8 cellular contexts compared by ENCODE assay signal in the genomic region with DNA sequence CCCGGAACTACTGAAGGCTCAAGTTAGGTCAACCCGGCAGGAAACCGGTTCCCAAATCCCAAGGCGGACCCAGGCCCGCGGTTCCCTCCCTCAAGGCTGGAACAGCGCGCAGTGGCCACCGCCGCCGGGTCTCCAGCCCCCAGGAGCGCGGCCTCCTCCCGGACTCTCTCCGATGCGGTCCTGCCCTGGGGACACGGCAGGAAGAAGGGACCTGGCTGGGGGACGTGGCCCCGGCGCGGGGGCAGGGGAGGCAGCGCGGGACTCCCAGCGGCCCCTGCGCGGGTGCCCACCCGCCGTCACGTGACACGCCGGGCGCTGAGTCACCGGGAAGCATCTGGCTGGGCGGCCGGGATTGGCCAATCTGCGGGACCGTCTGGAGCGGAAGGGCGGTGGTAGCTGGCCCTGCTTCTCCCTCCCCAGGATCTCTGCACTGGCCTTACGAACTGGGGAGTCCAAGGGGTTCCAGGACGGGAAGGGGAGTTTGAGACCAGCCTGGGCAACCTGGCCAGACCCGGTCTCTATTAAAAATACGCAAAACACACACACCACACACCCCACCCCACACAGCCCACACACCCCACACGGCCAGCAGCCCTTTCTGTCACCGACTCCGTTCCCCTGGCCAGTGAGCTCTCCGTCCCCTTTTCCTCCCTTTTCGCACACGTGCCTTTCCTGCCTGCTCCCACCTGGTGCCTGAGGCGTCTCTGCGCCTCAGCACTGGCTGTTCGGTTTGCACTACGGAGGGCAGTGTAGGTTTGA. TPM values are rescaled to one million over a fixed set of nuclear protein-coding genes. Genes with fewer than 3 reads are reported as not detected.
DNase-seq lines count a peak whose midpoint lies in the region; ATAC-seq and TF ChIP-seq lines count a peak whose summit lies in the region.

No MANE protein-coding gene starts in this region.

- peaks cover 57% of the 10 kb centered on the region for H3K4me1 ChIP-seq in ACC112 (ENCODE audit: control insufficient read depth, insufficient read depth, low read length, unreplicated experiment)
- peaks cover 5 to 6% of the 10 kb centered on the region in 2 donors for H3K4me1 ChIP-seq in breast epithelium
- H3K4me1 ChIP-seq in spleen: peaks cover 7 to 68% (median 41%) of the 10 kb centered on the region in 6 donors

- TF ChIP-seq CTCF in WERI-Rb-1 (IDR thresholded peaks at IDR 0.05; ENCODE audit: low read depth, low read length) (no peak), breast epithelium (IDR thresholded peaks at IDR 0.05) (peak in 1 of 3 donors; percentile 23), spleen (IDR thresholded peaks at IDR 0.05 in 8 of 11, conservative IDR thresholded peaks at IDR 0.05 in 3 of 11) (no peak)

- 0 to 1% (median 0%) methylated on average over 40 to 53 of the region's 53 CpGs for WGBS in spleen, 5 donors

- TF ChIP-seq POLR2A in breast epithelium (IDR thresholded peaks at IDR 0.05) (peak; percentile 84), spleen (IDR thresholded peaks at IDR 0.05) (peak; percentile 79 to 92 (median 90))

- H3K4me3 ChIP-seq in ACC112 (ENCODE audit: low read depth, low read length) (peak overlapping the region; percentile 88), WERI-Rb-1 (ENCODE audit: low read depth, low read length) (peak overlapping the region; percentile 97), breast epithelium (peak overlapping the region; percentile 58 to 81 (median 80)), spleen (peak overlapping the region; percentile 46 to 81 (median 62))

- H3K27me3 ChIP-seq in ACC112 (ENCODE audit: insufficient read depth, low read length) (no peaks in the 10 kb centered on the region), WERI-Rb-1 (ENCODE audit: insufficient read depth, low read depth, severe bottlenecking) (no peaks in the 10 kb centered on the region), breast epithelium (no peaks in the 10 kb centered on the region), spleen (replicated peaks in 1 of 7) (no peaks in the 10 kb centered on the region)

- H3K79me2 ChIP-seq in ACC112 (ENCODE audit: control insufficient read depth, insufficient read depth, low read length, unreplicated experiment): peaks cover 59% of the 10 kb centered on the region

- H3K9me3 ChIP-seq in WERI-Rb-1 (ENCODE audit: severe bottlenecking): no peaks in the 10 kb centered on the region
- H3K9me3 ChIP-seq in breast epithelium: no peaks in the 10 kb centered on the region
- no peaks in the 10 kb centered on the region for H3K9me3 ChIP-seq in spleen

- peak; percentile 80 for ATAC-seq in GM18867 (IDR thresholded peaks at IDR 0.05; ENCODE audit: unreplicated experiment)
- ATAC-seq in HG03108 (IDR thresholded peaks at IDR 0.05; ENCODE audit: unreplicated experiment): peak; percentile 86

- peak overlapping the region; percentile 98 for H3K27ac ChIP-seq in ACC112 (ENCODE audit: low read depth, low read length)
- peak overlapping the region; percentile 95 for H3K27ac ChIP-seq in WERI-Rb-1
- peak overlapping the region; percentile 99 to 100 for H3K27ac ChIP-seq in breast epithelium
- H3K27ac ChIP-seq in spleen: peak overlapping the region; percentile 95 to 100 (median 99)

- H3K36me3 ChIP-seq in ACC112 (ENCODE audit: insufficient read depth, low read length): no peaks in the 10 kb centered on the region
- H3K36me3 ChIP-seq in WERI-Rb-1: no peaks in the 10 kb centered on the region; the same call in 1 of the 2 replicates
- no peaks in the 10 kb centered on the region for H3K36me3 ChIP-seq in breast epithelium
- H3K36me3 ChIP-seq in spleen: no peaks in the 10 kb centered on the region

- DNase-seq in NCI-H2196 (lab: John Stamatoyannopoulos, UW; ENCODE audit: unreplicated experiment) (peak; percentile 97), WERI-Rb-1 (peak; percentile 94), breast epithelium (ENCODE audit: low spot score in 2 of 2) (peak; percentile 97 to 98), iPS-NIHi7 (ENCODE audit: extremely low spot score) (peak; percentile 92), spleen (peak; percentile 99)

- no peak overlapping the region for H2AFZ ChIP-seq in ACC112 (ENCODE audit: low read length, unreplicated experiment)

- intact Hi-C loops in breast epithelium (cut with DNase I; ENCODE audit: low total_unique reads): no loop called here
- intact Hi-C loops in spleen (cut with DNase I; ENCODE audit: low total_unique reads): no loop called here

RNA-seq across cellular contexts. Expression of gene MALAT1, which starts 21.4 kb away (rescaled TPM):
- total RNA-seq in breast epithelium: over 10,000 TPM; 14,217 to 22,312 (median 18,959) TPM
- total RNA-seq in spleen: over 10,000 TPM; 10,088 to 24,490 (median 13,598) TPM
- polyA plus RNA-seq in spleen: 100 to 1,000 TPM; 111 to 793 (median 171) TPM

RNA-seq across cellular contexts. Expression of gene SCYL1, which starts 47.4 kb away (rescaled TPM):
- total RNA-seq in breast epithelium: 10 to 100 TPM; 74.1 to 83.4 (median 83.2) TPM
- total RNA-seq in spleen: 100 to 1,000 TPM in 2 of 7 donors, 10 to 100 TPM in 5; 64.7 to 125 (median 77.4) TPM
- polyA plus RNA-seq in spleen: 10 to 100 TPM; 52.4 to 70.6 (median 60.7) TPM

RNA-seq across cellular contexts. Expression of gene NEAT1, which starts 54.9 kb away (rescaled TPM):
- total RNA-seq in breast epithelium (100 to 1,000 TPM; 323 to 391 (median 351) TPM), spleen (1,000 to 10,000 TPM in 2 of 7 donors, 100 to 1,000 TPM in 5; 266 to 1,804 (median 799) TPM)
- 1,000 to 10,000 TPM in 2 of 3 donors, 100 to 1,000 TPM in 1; 526 to 1,090 (median 1,018) TPM for polyA plus RNA-seq in spleen

Comparison
In these comparisons a context has a peak if more than half of its experiments do, and no peak if none do; other contexts are left out.
1. Peak in every context shown above with its lines: DNase-seq, ATAC-seq, H3K4me3 ChIP-seq and H3K27ac ChIP-seq.